Comparison of ENCODE assay signal across 7 cellular contexts in genomic region chr17:47367257-47367656, GRCh38. TPM values are rescaled to one million over a fixed set of nuclear protein-coding genes. Genes with fewer than 3 reads are reported as not detected.
"Had no signal": no experiment of that assay in that cellular context is flagged by ENCODE, and none has a peak within 500 bp of the region (broad histone marks: within the 10 kb centered on the region; RNA-seq: fewer than 3 reads in every experiment).

No MANE protein-coding gene starts in this region.

- H3K4me1 Mint-ChIP-seq: GM23338, H9 had no signal

- H3K27ac ChIP-seq: HL-60 had no signal

- H3K4me2 ChIP-seq: GM23338 had no signal

- H3K4me3 Mint-ChIP-seq: GM23338, H9 had no signal

- ATAC-seq: GM23338, K562 had no signal

- DNase-seq: H9, HCEC 1CT, IMR-90 had no signal

- H2AFZ ChIP-seq: GM23338 had no signal

- H3K27ac Mint-ChIP-seq: GM23338, H9 had no signal

- H3K4me3 ChIP-seq: GM23338, K562 had no signal

RNA-seq across cellular contexts. Expression of gene EFCAB13, which starts 43.5 kb away (rescaled TPM):
- total RNA-seq: HT1080 had no signal
